Comparison of ENCODE assay signal across 19 cellular contexts in the genomic region with DNA sequence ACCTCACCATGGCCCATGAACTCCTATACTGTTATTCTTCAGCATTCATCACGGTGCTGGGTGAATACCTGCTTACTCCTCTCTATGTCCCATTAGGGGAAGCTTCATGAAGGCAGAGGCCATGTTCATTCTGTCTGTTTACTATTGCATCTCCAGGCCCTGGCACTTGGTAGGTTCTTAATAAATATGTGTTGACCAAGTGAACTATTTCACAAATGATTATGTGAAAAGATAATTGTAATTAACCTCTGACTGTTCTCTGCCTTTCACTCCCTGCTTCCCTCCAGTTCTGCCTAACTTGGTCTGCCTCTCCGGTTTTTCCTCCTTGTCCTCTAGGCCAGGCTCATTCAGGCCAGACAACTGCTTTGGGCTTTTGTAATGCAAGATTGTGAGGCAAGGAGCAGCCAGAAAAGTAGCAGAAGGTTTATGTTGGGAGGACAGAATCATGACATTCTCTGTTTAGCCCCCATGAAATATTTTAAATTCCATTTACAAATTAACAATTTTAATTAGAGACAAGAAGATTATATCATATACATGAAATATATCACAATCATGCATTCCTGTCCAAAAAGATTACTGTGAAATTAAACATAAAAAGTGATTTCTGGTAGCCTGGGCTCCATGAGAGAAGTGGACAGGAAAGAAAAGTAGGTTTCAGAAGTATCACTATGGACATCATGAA.
"Had no signal": no experiment of that assay in that cellular context is flagged by ENCODE, and none has a peak within 500 bp of the region (broad histone marks: within the 10 kb centered on the region; RNA-seq: fewer than 3 reads in every experiment).

No MANE protein-coding gene starts in this region.

- H3K4me3 Mint-ChIP-seq: activated CD8-positive, alpha-beta memory T cell treated with anti-CD3 and anti-CD28 coated beads, Interleukin-2, amount 10 ng/mL, durations not matched to agents 7 days and 5 days; activated T-cell treated with anti-CD3 and anti-CD28 coated beads, Interleukin-2, amount 50 U/mL, for 4 hours; natural killer cell had no signal

- H3K27me3 ChIP-seq: adrenal gland, colonic mucosa, heart left ventricle, right atrium auricular region had no signal

- H3K4me1 ChIP-seq: colonic mucosa, gastrocnemius medialis, right atrium auricular region had no signal

- H3K36me3 Mint-ChIP-seq: activated CD8-positive, alpha-beta memory T cell treated with anti-CD3 and anti-CD28 coated beads, Interleukin-2, amount 10 ng/mL, durations not matched to agents 7 days and 5 days; natural killer cell had no signal

- H3K4me3 ChIP-seq: adrenal gland, colonic mucosa, gastrocnemius medialis, heart left ventricle, right atrium auricular region, transverse colon had no signal

- H3K27ac Mint-ChIP-seq: activated CD8-positive, alpha-beta memory T cell treated with anti-CD3 and anti-CD28 coated beads, Interleukin-2, amount 10 ng/mL, durations not matched to agents 7 days and 5 days; natural killer cell had no signal

- H3K36me3 ChIP-seq: adrenal gland, colonic mucosa, gastrocnemius medialis, heart left ventricle, right atrium auricular region, transverse colon had no signal

- H3K9me3 Mint-ChIP-seq: activated T-cell treated with anti-CD3 and anti-CD28 coated beads, Interleukin-2, amount 50 U/mL, for 4 hours; natural killer cell had no signal

- H3K27ac ChIP-seq: adrenal gland, colonic mucosa, gastrocnemius medialis, heart left ventricle, right atrium auricular region, transverse colon had no signal

- DNase-seq: activated CD4-positive, alpha-beta T cell treated with anti-CD3 and anti-CD28 coated beads, Interleukin-2, amount 50 U/mL, for 48 hours; activated CD8-positive, alpha-beta memory T cell treated with anti-CD3 and anti-CD28 coated beads, Interleukin-2, amount 10 ng/mL, durations not matched to agents 7 days and 5 days; activated effector memory CD4-positive, alpha-beta T cell treated with Interleukin-2 at 50 U/mL for 16 hours; activated naive CD4-positive, alpha-beta T cell treated with anti-CD3 and anti-CD28 coated beads, Interleukin-2, amount 50 U/mL, for 16 hours; activated T-cell treated with anti-CD3 and anti-CD28 coated beads, Interleukin-2, amount 50 U/mL, for 4 hours; adrenal gland; caudate nucleus; colonic mucosa; gastrocnemius medialis; heart left ventricle; mammary epithelial cell; natural killer cell; stimulated activated CD4-positive, alpha-beta T cell treated with anti-CD3 and anti-CD28 coated beads, Interleukin-4, amount 100 ng/mL, for 4 hours; stimulated activated CD8-positive, alpha-beta memory T cell treated with anti-CD3 and anti-CD28 coated beads, Interleukin-4, amount 100 ng/mL, for 48 hours; stimulated activated naive CD8-positive, alpha-beta T cell treated with anti-CD3 and anti-CD28 coated beads, Interleukin-15, Interleukin-2, amounts not matched to agents 100 U/mL and 50 U/mL, for 24 hours; T-helper 1 cell; T1000; transverse colon had no signal

- H3K9me3 ChIP-seq: adrenal gland, colonic mucosa, gastrocnemius medialis, heart left ventricle, transverse colon had no signal

- H3K4me1 Mint-ChIP-seq: activated CD8-positive, alpha-beta memory T cell treated with anti-CD3 and anti-CD28 coated beads, Interleukin-2, amount 10 ng/mL, durations not matched to agents 7 days and 5 days had no signal
